1 cellular context compared by ENCODE assay signal in genomic region chr11:65563606-65564005, GRCh38.
TF ChIP-seq lines count a peak whose summit lies in the region.

No MANE protein-coding gene starts in this region.

TF ChIP-seq in HepG2, 621 proteins besides CTCF, POLR2A, EP300 and RAD21:
- TF ChIP-seq TBL1XR1 (IDR thresholded peaks at IDR 0.05; ENCODE audit: borderline replicate concordance, low read length, partially characterized antibody) = no peak
- no peak for TF ChIP-seq STAG1 (CRISPR knock-in tag; IDR thresholded peaks at IDR 0.05)
- no peak for TF ChIP-seq ZNF280B (CRISPR knock-in tag; IDR thresholded peaks at IDR 0.05; ENCODE audit: borderline replicate concordance)
- TF ChIP-seq ZNF644 (CRISPR knock-in tag; IDR thresholded peaks at IDR 0.05; ENCODE audit: low read depth) = no peak
- no peak for TF ChIP-seq GATAD2A (CRISPR knock-in tag; IDR thresholded peaks at IDR 0.05)
- TF ChIP-seq ZNF263 (CRISPR knock-in tag; IDR thresholded peaks at IDR 0.05) = no peak
- no peak for TF ChIP-seq HNRNPUL1 (IDR thresholded peaks at IDR 0.05; ENCODE audit: low read depth, low read length)
